Comparison of ENCODE assay signal across 1 cellular context in the genomic region with DNA sequence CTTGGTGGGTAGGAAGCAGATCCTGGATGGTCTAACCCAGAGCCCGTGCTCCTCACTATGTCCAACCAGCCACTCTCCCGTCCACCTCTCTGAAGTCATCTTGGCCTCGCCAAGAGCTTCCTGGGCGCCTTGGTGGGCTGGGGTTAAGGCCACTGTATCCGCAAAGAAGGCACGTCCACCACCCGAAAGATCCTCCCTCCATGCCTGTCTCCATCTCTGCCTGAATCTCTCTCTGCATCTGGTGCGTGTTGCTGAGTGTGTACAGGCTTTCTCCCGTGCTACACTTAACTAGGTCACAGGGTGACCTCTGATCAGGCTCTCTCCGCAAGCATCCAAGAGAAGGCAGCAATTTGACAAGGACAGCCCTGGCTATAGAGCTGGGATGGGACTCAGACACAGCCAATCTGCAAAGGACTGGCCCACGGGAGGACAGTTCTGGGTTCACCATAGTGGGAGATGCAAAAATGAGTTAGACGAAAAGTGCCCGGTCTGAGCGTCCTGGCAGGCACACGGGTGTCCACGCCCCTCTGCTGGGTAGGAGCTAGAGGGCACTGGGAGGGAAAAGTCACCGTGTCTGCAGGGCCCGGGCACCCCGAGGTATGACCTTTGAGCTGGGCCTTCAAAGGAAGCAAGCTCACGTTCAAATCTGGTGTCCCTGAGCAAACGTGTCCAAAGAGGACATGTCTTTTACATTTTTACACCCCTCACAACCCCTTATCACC.
TF ChIP-seq lines count a peak whose summit lies in the region.

No MANE protein-coding gene starts in this region.

TF ChIP-seq in HepG2, 621 proteins besides CTCF, POLR2A, EP300 and RAD21 (continued from another document and continues in another):
- TF ChIP-seq, protein P1, sequence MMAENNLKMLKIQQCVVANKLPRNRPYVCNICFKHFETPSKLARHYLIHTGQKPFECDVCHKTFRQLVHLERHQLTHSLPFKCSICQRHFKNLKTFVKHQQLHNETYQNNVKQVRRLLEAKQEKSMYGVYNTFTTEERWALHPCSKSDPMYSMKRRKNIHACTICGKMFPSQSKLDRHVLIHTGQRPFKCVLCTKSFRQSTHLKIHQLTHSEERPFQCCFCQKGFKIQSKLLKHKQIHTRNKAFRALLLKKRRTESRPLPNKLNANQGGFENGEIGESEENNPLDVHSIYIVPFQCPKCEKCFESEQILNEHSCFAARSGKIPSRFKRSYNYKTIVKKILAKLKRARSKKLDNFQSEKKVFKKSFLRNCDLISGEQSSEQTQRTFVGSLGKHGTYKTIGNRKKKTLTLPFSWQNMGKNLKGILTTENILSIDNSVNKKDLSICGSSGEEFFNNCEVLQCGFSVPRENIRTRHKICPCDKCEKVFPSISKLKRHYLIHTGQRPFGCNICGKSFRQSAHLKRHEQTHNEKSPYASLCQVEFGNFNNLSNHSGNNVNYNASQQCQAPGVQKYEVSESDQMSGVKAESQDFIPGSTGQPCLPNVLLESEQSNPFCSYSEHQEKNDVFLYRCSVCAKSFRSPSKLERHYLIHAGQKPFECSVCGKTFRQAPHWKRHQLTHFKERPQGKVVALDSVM (CRISPR knock-in tag; IDR thresholded peaks at IDR 0.05) = peak; percentile 34; the same call in 1 of the 2 replicates
- TF ChIP-seq RARA (CRISPR knock-in tag; IDR thresholded peaks at IDR 0.05) = 0 out of 2 replicates have a peak, but pooled peaks have one; percentile 24
- TF ChIP-seq MAFG (CRISPR knock-in tag; IDR thresholded peaks at IDR 0.05) = no peak
- TF ChIP-seq, protein P2, sequence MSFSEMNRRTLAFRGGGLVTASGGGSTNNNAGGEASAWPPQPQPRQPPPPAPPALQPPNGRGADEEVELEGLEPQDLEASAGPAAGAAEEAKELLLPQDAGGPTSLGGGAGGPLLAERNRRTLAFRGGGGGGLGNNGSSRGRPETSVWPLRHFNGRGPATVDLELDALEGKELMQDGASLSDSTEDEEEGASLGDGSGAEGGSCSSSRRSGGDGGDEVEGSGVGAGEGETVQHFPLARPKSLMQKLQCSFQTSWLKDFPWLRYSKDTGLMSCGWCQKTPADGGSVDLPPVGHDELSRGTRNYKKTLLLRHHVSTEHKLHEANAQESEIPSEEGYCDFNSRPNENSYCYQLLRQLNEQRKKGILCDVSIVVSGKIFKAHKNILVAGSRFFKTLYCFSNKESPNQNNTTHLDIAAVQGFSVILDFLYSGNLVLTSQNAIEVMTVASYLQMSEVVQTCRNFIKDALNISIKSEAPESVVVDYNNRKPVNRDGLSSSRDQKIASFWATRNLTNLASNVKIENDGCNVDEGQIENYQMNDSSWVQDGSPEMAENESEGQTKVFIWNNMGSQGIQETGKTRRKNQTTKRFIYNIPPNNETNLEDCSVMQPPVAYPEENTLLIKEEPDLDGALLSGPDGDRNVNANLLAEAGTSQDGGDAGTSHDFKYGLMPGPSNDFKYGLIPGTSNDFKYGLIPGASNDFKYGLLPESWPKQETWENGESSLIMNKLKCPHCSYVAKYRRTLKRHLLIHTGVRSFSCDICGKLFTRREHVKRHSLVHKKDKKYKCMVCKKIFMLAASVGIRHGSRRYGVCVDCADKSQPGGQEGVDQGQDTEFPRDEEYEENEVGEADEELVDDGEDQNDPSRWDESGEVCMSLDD (CRISPR knock-in tag; IDR thresholded peaks at IDR 0.05; ENCODE audit: borderline replicate concordance) = no peak
- TF ChIP-seq, protein P3, sequence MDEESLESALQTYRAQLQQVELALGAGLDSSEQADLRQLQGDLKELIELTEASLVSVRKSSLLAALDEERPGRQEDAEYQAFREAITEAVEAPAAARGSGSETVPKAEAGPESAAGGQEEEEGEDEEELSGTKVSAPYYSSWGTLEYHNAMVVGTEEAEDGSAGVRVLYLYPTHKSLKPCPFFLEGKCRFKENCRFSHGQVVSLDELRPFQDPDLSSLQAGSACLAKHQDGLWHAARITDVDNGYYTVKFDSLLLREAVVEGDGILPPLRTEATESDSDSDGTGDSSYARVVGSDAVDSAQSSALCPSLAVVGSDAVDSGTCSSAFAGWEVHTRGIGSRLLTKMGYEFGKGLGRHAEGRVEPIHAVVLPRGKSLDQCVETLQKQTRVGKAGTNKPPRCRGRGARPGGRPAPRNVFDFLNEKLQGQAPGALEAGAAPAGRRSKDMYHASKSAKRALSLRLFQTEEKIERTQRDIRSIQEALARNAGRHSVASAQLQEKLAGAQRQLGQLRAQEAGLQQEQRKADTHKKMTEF (CRISPR knock-in tag; IDR thresholded peaks at IDR 0.05) = no peak
- TF ChIP-seq, protein P4, sequence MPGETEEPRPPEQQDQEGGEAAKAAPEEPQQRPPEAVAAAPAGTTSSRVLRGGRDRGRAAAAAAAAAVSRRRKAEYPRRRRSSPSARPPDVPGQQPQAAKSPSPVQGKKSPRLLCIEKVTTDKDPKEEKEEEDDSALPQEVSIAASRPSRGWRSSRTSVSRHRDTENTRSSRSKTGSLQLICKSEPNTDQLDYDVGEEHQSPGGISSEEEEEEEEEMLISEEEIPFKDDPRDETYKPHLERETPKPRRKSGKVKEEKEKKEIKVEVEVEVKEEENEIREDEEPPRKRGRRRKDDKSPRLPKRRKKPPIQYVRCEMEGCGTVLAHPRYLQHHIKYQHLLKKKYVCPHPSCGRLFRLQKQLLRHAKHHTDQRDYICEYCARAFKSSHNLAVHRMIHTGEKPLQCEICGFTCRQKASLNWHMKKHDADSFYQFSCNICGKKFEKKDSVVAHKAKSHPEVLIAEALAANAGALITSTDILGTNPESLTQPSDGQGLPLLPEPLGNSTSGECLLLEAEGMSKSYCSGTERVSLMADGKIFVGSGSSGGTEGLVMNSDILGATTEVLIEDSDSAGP (CRISPR knock-in tag; IDR thresholded peaks at IDR 0.05; ENCODE audit: borderline replicate concordance) = peak; percentile 35; the same call in 1 of the 2 replicates
- TF ChIP-seq, protein P5, sequence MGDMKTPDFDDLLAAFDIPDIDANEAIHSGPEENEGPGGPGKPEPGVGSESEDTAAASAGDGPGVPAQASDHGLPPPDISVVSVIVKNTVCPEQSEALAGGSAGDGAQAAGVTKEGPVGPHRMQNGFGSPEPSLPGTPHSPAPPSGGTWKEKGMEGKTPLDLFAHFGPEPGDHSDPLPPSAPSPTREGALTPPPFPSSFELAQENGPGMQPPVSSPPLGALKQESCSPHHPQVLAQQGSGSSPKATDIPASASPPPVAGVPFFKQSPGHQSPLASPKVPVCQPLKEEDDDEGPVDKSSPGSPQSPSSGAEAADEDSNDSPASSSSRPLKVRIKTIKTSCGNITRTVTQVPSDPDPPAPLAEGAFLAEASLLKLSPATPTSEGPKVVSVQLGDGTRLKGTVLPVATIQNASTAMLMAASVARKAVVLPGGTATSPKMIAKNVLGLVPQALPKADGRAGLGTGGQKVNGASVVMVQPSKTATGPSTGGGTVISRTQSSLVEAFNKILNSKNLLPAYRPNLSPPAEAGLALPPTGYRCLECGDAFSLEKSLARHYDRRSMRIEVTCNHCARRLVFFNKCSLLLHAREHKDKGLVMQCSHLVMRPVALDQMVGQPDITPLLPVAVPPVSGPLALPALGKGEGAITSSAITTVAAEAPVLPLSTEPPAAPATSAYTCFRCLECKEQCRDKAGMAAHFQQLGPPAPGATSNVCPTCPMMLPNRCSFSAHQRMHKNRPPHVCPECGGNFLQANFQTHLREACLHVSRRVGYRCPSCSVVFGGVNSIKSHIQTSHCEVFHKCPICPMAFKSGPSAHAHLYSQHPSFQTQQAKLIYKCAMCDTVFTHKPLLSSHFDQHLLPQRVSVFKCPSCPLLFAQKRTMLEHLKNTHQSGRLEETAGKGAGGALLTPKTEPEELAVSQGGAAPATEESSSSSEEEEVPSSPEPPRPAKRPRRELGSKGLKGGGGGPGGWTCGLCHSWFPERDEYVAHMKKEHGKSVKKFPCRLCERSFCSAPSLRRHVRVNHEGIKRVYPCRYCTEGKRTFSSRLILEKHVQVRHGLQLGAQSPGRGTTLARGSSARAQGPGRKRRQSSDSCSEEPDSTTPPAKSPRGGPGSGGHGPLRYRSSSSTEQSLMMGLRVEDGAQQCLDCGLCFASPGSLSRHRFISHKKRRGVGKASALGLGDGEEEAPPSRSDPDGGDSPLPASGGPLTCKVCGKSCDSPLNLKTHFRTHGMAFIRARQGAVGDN (CRISPR knock-in tag; IDR thresholded peaks at IDR 0.05) = peak; percentile 50
- TF ChIP-seq RFXANK (CRISPR knock-in tag; IDR thresholded peaks at IDR 0.05) = no peak
- TF ChIP-seq ZNF788 (CRISPR knock-in tag; IDR thresholded peaks at IDR 0.05; ENCODE audit: borderline replicate concordance) = 0 out of 2 replicates have a peak, but pooled peaks have one; percentile 27
- no peak for TF ChIP-seq REL (CRISPR knock-in tag; conservative IDR thresholded peaks at IDR 0.05)
- TF ChIP-seq HNF4A (CRISPR knock-in tag; IDR thresholded peaks at IDR 0.05) = peak; percentile 84
- peak; percentile 73 for TF ChIP-seq RXRB (CRISPR knock-in tag; IDR thresholded peaks at IDR 0.05; ENCODE audit: borderline replicate concordance)
- peak; percentile 85; the same call in 1 of the 2 replicates for TF ChIP-seq MTA1 (CRISPR knock-in tag; IDR thresholded peaks at IDR 0.05; ENCODE audit: borderline replicate concordance)
- no peak for TF ChIP-seq ZMYM4 (CRISPR knock-in tag; IDR thresholded peaks at IDR 0.05)
- peak; percentile 76 for TF ChIP-seq BHLHE40 (IDR thresholded peaks at IDR 0.05; ENCODE audit: low read length)
- TF ChIP-seq TCF7 (IDR thresholded peaks at IDR 0.05; ENCODE audit: low read depth) = peak; percentile 34; the same call in 1 of the 2 replicates
- no peak for TF ChIP-seq ELF3 (CRISPR knock-in tag; IDR thresholded peaks at IDR 0.05)
- TF ChIP-seq HNF4G (IDR thresholded peaks at IDR 0.05; ENCODE audit: borderline replicate concordance, low read depth, low read length) = peak; percentile 67
- 0 out of 2 replicates have a peak, but pooled peaks have one; percentile 36 for TF ChIP-seq HNF4G (CRISPR knock-in tag; IDR thresholded peaks at IDR 0.05; ENCODE audit: borderline replicate concordance, low read depth)
- TF ChIP-seq, protein P6, sequence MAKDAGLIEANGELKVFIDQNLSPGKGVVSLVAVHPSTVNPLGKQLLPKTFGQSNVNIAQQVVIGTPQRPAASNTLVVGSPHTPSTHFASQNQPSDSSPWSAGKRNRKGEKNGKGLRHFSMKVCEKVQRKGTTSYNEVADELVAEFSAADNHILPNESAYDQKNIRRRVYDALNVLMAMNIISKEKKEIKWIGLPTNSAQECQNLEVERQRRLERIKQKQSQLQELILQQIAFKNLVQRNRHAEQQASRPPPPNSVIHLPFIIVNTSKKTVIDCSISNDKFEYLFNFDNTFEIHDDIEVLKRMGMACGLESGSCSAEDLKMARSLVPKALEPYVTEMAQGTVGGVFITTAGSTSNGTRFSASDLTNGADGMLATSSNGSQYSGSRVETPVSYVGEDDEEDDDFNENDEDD (CRISPR knock-in tag; IDR thresholded peaks at IDR 0.05; ENCODE audit: borderline replicate concordance) = 0 out of 2 replicates have a peak, but pooled peaks have one; percentile 21
- TF ChIP-seq PPARG (CRISPR knock-in tag; conservative IDR thresholded peaks at IDR 0.05) = peak; percentile 87
- TF ChIP-seq, protein P7, sequence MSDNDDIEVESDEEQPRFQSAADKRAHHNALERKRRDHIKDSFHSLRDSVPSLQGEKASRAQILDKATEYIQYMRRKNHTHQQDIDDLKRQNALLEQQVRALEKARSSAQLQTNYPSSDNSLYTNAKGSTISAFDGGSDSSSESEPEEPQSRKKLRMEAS (IDR thresholded peaks at IDR 0.05) = 0 out of 2 replicates have a peak, but pooled peaks have one; percentile 26
- TF ChIP-seq HOXA3 (CRISPR knock-in tag; IDR thresholded peaks at IDR 0.05) = peak; percentile 56; the same call in 1 of the 2 replicates
- TF ChIP-seq ZNF883 (CRISPR knock-in tag; IDR thresholded peaks at IDR 0.05; ENCODE audit: not compliant biosample characterization) = peak; percentile 35
- 0 out of 2 replicates have a peak, but pooled peaks have one; percentile 3 for TF ChIP-seq STAG1 (CRISPR knock-in tag; IDR thresholded peaks at IDR 0.05)
- TF ChIP-seq, protein P8, sequence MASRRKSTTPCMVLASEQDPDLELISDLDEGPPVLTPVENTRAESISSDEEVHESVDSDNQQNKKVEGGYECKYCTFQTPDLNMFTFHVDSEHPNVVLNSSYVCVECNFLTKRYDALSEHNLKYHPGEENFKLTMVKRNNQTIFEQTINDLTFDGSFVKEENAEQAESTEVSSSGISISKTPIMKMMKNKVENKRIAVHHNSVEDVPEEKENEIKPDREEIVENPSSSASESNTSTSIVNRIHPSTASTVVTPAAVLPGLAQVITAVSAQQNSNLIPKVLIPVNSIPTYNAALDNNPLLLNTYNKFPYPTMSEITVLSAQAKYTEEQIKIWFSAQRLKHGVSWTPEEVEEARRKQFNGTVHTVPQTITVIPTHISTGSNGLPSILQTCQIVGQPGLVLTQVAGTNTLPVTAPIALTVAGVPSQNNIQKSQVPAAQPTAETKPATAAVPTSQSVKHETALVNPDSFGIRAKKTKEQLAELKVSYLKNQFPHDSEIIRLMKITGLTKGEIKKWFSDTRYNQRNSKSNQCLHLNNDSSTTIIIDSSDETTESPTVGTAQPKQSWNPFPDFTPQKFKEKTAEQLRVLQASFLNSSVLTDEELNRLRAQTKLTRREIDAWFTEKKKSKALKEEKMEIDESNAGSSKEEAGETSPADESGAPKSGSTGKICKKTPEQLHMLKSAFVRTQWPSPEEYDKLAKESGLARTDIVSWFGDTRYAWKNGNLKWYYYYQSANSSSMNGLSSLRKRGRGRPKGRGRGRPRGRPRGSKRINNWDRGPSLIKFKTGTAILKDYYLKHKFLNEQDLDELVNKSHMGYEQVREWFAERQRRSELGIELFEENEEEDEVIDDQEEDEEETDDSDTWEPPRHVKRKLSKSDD (CRISPR knock-in tag; IDR thresholded peaks at IDR 0.05; ENCODE audit: low read depth) = no peak
- TF ChIP-seq MED1 (CRISPR knock-in tag; IDR thresholded peaks at IDR 0.05) = 0 out of 2 replicates have a peak, but pooled peaks have one; percentile 42
- peak; percentile 35; the same call in 1 of the 2 replicates for TF ChIP-seq RXRA (CRISPR knock-in tag; IDR thresholded peaks at IDR 0.05)
- peak; percentile 88 for TF ChIP-seq HNRNPL (IDR thresholded peaks at IDR 0.05; ENCODE audit: low read depth, low read length)
- TF ChIP-seq NR2F1 (CRISPR knock-in tag; IDR thresholded peaks at IDR 0.05) = peak; percentile 15 to 46; a peak in 2 of 4 replicates
- TF ChIP-seq, protein P9, sequence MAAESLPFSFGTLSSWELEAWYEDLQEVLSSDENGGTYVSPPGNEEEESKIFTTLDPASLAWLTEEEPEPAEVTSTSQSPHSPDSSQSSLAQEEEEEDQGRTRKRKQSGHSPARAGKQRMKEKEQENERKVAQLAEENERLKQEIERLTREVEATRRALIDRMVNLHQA (CRISPR knock-in tag; IDR thresholded peaks at IDR 0.05) = no peak
- no peak for TF ChIP-seq ZNF383 (CRISPR knock-in tag; IDR thresholded peaks at IDR 0.05; ENCODE audit: borderline replicate concordance)
- TF ChIP-seq, protein P10, sequence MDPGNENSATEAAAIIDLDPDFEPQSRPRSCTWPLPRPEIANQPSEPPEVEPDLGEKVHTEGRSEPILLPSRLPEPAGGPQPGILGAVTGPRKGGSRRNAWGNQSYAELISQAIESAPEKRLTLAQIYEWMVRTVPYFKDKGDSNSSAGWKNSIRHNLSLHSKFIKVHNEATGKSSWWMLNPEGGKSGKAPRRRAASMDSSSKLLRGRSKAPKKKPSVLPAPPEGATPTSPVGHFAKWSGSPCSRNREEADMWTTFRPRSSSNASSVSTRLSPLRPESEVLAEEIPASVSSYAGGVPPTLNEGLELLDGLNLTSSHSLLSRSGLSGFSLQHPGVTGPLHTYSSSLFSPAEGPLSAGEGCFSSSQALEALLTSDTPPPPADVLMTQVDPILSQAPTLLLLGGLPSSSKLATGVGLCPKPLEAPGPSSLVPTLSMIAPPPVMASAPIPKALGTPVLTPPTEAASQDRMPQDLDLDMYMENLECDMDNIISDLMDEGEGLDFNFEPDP (CRISPR knock-in tag; conservative IDR thresholded peaks at IDR 0.05) = no peak
- TF ChIP-seq ZNF607 (CRISPR knock-in tag; IDR thresholded peaks at IDR 0.05; ENCODE audit: borderline replicate concordance) = 0 out of 2 replicates have a peak, but pooled peaks have one; percentile 24
